Comparison of ENCODE assay signal across 17 cellular contexts in genomic region chr9:127654619-127655018, GRCh38. TPM values are rescaled to one million over a fixed set of nuclear protein-coding genes. Genes with fewer than 3 reads are reported as not detected.
DNase-seq lines count a peak whose midpoint lies in the region; ATAC-seq, FAIRE-seq and TF ChIP-seq lines count a peak whose summit lies in the region.
"Had no signal": no experiment of that assay in that cellular context is flagged by ENCODE, and none has a peak within 500 bp of the region (broad histone marks: within the 10 kb centered on the region; RNA-seq: fewer than 3 reads in every experiment).

No MANE protein-coding gene starts in this region.

- H3K9ac ChIP-seq in Karpas-422 (ENCODE audit: low read length) = no peak overlapping the region
- H3K9ac ChIP-seq in H1 (replicated peaks in 1 of 4; ENCODE audit: extremely low read depth in 1 of 4, low read depth in 3 of 4, low read length in 3 of 4) = no peak overlapping the region
- H3K9ac ChIP-seq in iPS-18a (ENCODE audit: low read length) = peak overlapping the region; percentile 14

- TF ChIP-seq POLR2A in H1 (IDR thresholded peaks at IDR 0.05; ENCODE audit: control extremely low read depth in 1 of 2, low read depth in 2 of 2, low read length in 2 of 2) = peak in 1 of 2 experiments; percentile 87; a peak in 2 of 3 replicates
- no peak for TF ChIP-seq POLR2A in heart left ventricle (IDR thresholded peaks at IDR 0.05)

- H2BK12ac ChIP-seq in H1 (ENCODE audit: low read depth, low read length) = 0 out of 2 replicates have a peak overlapping the region, but pooled peaks have one; percentile 5

- no peak overlapping the region for H3K14ac ChIP-seq in H1 (ENCODE audit: insufficient read length)

- H2BK120ac ChIP-seq in H1 (replicated peaks; ENCODE audit: low read depth, low read length) = no peak overlapping the region

- TF ChIP-seq CTCF in AG10803 (conservative IDR thresholded peaks at IDR 0.05; ENCODE audit: low read length) = no peak
- TF ChIP-seq CTCF in H1 (IDR thresholded peaks at IDR 0.05; ENCODE audit: control extremely low read depth in 1 of 3, insufficient read depth in 1 of 3, low read depth in 1 of 3, low read length in 3 of 3) = no peak
- no peak for TF ChIP-seq CTCF in heart left ventricle (IDR thresholded peaks at IDR 0.05)

- H3K9me3 ChIP-seq in Karpas-422 (ENCODE audit: low read length) (no peaks in the 10 kb centered on the region), H1 (ENCODE audit: insufficient read depth in 2 of 2, low read depth in 1 of 2, low read length in 1 of 2) (no peaks in the 10 kb centered on the region), iPS-18a (ENCODE audit: control insufficient read depth, low read depth, low read length) (no peaks in the 10 kb centered on the region), heart left ventricle (no peaks in the 10 kb centered on the region)
- H3K9me3 ChIP-seq: HAP-1 had no signal

- H2AK5ac ChIP-seq in H1 (ENCODE audit: low read depth, low read length) = no peak overlapping the region

- no peak overlapping the region; the same call in 1 of the 2 replicates for H3K18ac ChIP-seq in H1 (ENCODE audit: extremely low read depth, low read length)

- H3K36me3 ChIP-seq in Karpas-422 (ENCODE audit: insufficient read depth, low read length) (no peaks in the 10 kb centered on the region), H1 (ENCODE audit: control insufficient read depth in 2 of 4, insufficient read depth in 4 of 4, low read length in 3 of 4) (0 out of 8 replicates have a peak, but pooled peaks cover 0 to 4% (median 0%) of the 10 kb centered on the region in 4 experiments), iPS-18a (ENCODE audit: control insufficient read depth, low read depth, low read length) (peaks cover 2% of the 10 kb centered on the region), heart left ventricle (peaks cover 0 to 74% (median 26%) of the 10 kb centered on the region in 9 donors)

- DNase-seq in AG10803 (ENCODE audit: low read depth) (peak; percentile 78), Karpas-422 (peak; percentile 16), H1 (ENCODE audit: low read depth in 1 of 2, low spot score in 2 of 2) (no peak), Right ventricle myocardium inferior (ENCODE audit: missing footprints) (no peak), heart left ventricle (no peak), NCI-H1092 (lab: John Stamatoyannopoulos, UW) (no peak), UCSD-AML1 (lab: John Stamatoyannopoulos, UW; ENCODE audit: unreplicated experiment) (no peak)
- DNase-seq: CD4-positive, alpha-beta memory T cell; DND-41; NCI-H146; NCI-H2107; NCI-H69; NK-92 treated with Interleukin-12 subunit alpha and Interleukin-12 subunit beta, amount 100 ng/mL, for 24 hours; PC-3 had no signal

- no peak overlapping the region for H3K56ac ChIP-seq in H1 (replicated peaks; ENCODE audit: insufficient read length, low read depth, low read length)

- H3K4me3 ChIP-seq in AG10803 (ENCODE audit: low read length) = no peak overlapping the region
- no peak overlapping the region for H3K4me3 ChIP-seq in Karpas-422 (ENCODE audit: low read length)
- no peak overlapping the region for H3K4me3 ChIP-seq in H1 (ENCODE audit: extremely low read depth in 1 of 4, insufficient read depth in 2 of 4, low read depth in 3 of 4, low read length in 4 of 4)
- H3K4me3 ChIP-seq in iPS-18a (ENCODE audit: low read length) = no peak overlapping the region
- no peak overlapping the region for H3K4me3 ChIP-seq in heart left ventricle
- H3K4me3 ChIP-seq: HAP-1 had no signal

- intact Hi-C loops in Right ventricle myocardium inferior (cut with DNase I) = loop anchor here (5.0 kb wide), 1 partner anchor 42 kb away; the partner anchor contains the start of gene STXBP1
- intact Hi-C loops in heart left ventricle (cut with DNase I) = loop anchor here in 2 of 10 donors (5.0 to 10.0 kb wide), 3 partner anchors 38 to 283 kb away; partner anchors contain the start of gene DPM2 (in 1 of the 2)

- CTCF ChIA-PET in H1 (lab: Charles Lee; ENCODE audit: partially characterized antibody) = interaction anchor here (0.8 to 1.5 kb wide), 5 partner anchors 13 to 65 kb away, joined by 3 to 5 read pairs (median 3); no protein-coding TSS in a partner anchor

- H3K4me1 ChIP-seq in Karpas-422 (ENCODE audit: low read length) = no peaks in the 10 kb centered on the region
- peaks cover 0 to 25% (median 9%) of the 10 kb centered on the region in 4 experiments; a peak in 4 of 7 replicates for H3K4me1 ChIP-seq in H1 (replicated peaks in 1 of 4; ENCODE audit: control insufficient read depth in 3 of 4, insufficient read depth in 4 of 4, low read length in 3 of 4)
- peaks cover 29% of the 10 kb centered on the region for H3K4me1 ChIP-seq in iPS-18a (ENCODE audit: control insufficient read depth, low read depth, low read length)
- H3K4me1 ChIP-seq in heart left ventricle = peaks cover 0 to 10% (median 0%) of the 10 kb centered on the region in 12 donors
- H3K4me1 ChIP-seq: HAP-1 had no signal

- ATAC-seq in Right ventricle myocardium inferior (no peak), heart left ventricle (no peak)
- ATAC-seq: PC-3 had no signal

- peaks cover 2% of the 10 kb centered on the region; the same call in 1 of the 2 replicates for H3K23me2 ChIP-seq in H1 (ENCODE audit: low read depth, low read length)

- H4K8ac ChIP-seq in H1 (ENCODE audit: extremely low read depth, insufficient read depth, low read length) = no peak overlapping the region

- no peak overlapping the region for H3K4me2 ChIP-seq in Karpas-422 (ENCODE audit: low read depth, low read length, poor library complexity, severe bottlenecking)
- H3K4me2 ChIP-seq in H1 (ENCODE audit: insufficient read depth in 1 of 2, low read depth in 2 of 2, low read length in 2 of 2) = peak overlapping the region; percentile 35 to 49

- H3K27me3 ChIP-seq in Karpas-422 (ENCODE audit: low read length) (no peaks in the 10 kb centered on the region), H1 (replicated peaks in 1 of 4; ENCODE audit: control insufficient read depth in 3 of 4, extremely low read depth in 1 of 4, insufficient read depth in 3 of 4, low read length in 3 of 4) (no peaks in the 10 kb centered on the region), iPS-18a (ENCODE audit: control insufficient read depth, insufficient read depth, low read length) (no peaks in the 10 kb centered on the region), heart left ventricle (no peaks in the 10 kb centered on the region)

- POLR2A ChIA-PET in H1 (lab: Charles Lee; ENCODE audit: partially characterized antibody) = interaction anchor here (0.6 to 1.8 kb wide), 5 partner anchors 10 to 204 kb away, joined by 3 to 6 read pairs (median 4); partner anchors contain the start of genes LRSAM1 and RPL12

- H2BK15ac ChIP-seq in H1 (ENCODE audit: low read length) = no peak overlapping the region

- TF ChIP-seq RAD21 in H1 (IDR thresholded peaks at IDR 0.05 in 1 of 2, conservative IDR thresholded peaks at IDR 0.05 in 1 of 2; ENCODE audit: low read depth in 2 of 2, low read length in 2 of 2) = no peak

- H4K5ac ChIP-seq in H1 (ENCODE audit: insufficient read length, low read depth, low read length) = no peak overlapping the region

- peak overlapping the region; percentile 86 for H2BK5ac ChIP-seq in H1 (ENCODE audit: low read depth, low read length)

- H3K9me2 ChIP-seq in Karpas-422 (replicated peaks; ENCODE audit: insufficient read depth, low read length) = no peaks in the 10 kb centered on the region

- H4K20me1 ChIP-seq in Karpas-422 (ENCODE audit: insufficient read depth, low read depth, low read length) = no peaks in the 10 kb centered on the region
- no peaks in the 10 kb centered on the region for H4K20me1 ChIP-seq in H1 (replicated peaks in 1 of 2; ENCODE audit: control insufficient read depth in 1 of 2, insufficient read depth in 2 of 2, low read length in 2 of 2)

- H3K23ac ChIP-seq in H1 (ENCODE audit: insufficient read length) = no peak overlapping the region

- H2AFZ ChIP-seq in Karpas-422 (ENCODE audit: low read length) (no peak overlapping the region), H1 (ENCODE audit: low read length) (no peak overlapping the region)

- H4K91ac ChIP-seq in H1 (replicated peaks; ENCODE audit: insufficient read length, low read length) = no peak overlapping the region

- no peak overlapping the region for H3K27ac ChIP-seq in Karpas-422 (ENCODE audit: low read length)
- peak overlapping the region; percentile 9; the same call in 1 of the 2 replicates for H3K27ac ChIP-seq in H1 (ENCODE audit: low read depth, low read length)
- no peak overlapping the region for H3K27ac ChIP-seq in iPS-18a (ENCODE audit: low read length)
- no peak overlapping the region for H3K27ac ChIP-seq in heart left ventricle

- no peak overlapping the region for H3K4ac ChIP-seq in H1 (replicated peaks; ENCODE audit: insufficient read length, low read depth, low read length)

- TF ChIP-seq EP300 in H1 (IDR thresholded peaks at IDR 0.05; ENCODE audit: borderline replicate concordance in 1 of 2, low read depth in 2 of 2, low read length in 2 of 2) = no peak

- H2BK20ac ChIP-seq in H1 (ENCODE audit: low read length) = peak overlapping the region; percentile 52; the same call in 1 of the 2 replicates

- H3K79me1 ChIP-seq in H1 (ENCODE audit: low read depth, low read length) = no peaks in the 10 kb centered on the region; the same call in 1 of the 2 replicates

- WGBS in H1 (ENCODE audit: extremely low coverage in 1 of 2, insufficient coverage in 1 of 2, insufficient read length in 1 of 2, insufficient replicate concordance in 2 of 2, low coverage in 1 of 2, low lambda C conversion rate in 2 of 2, missing lambda C conversion rate in 1 of 2), 2 experiments = 17% methylated on average over 5 of the region's 5 CpGs; no CpG with 5 or more reads in 1 of the 2 experiments
- whole genome bisulfite sequencing in heart left ventricle, 4 donors = 78 to 88% (median 80%) methylated on average over 5 of the region's 5 CpGs

- FAIRE-seq in H1 (lab: Jason Lieb, UNC) = no peak
- FAIRE-seq: A204.1 had no signal

- H3K79me2 ChIP-seq in Karpas-422 (ENCODE audit: low read length) = no peaks in the 10 kb centered on the region
- H3K79me2 ChIP-seq in H1 (ENCODE audit: control insufficient read depth in 1 of 2, insufficient read depth in 2 of 2, low read length in 2 of 2) = no peaks in the 10 kb centered on the region

RNA-seq across cellular contexts. Expression of gene STXBP1, which starts 42.5 kb away (rescaled TPM):
- 3.1 and 3.6 TPM in 2 replicates for total RNA-seq in Karpas-422 (2014; rRNA removed; shearing (Covaris generic); ENCODE audit: low replicate concordance)
- 60.9 and 61.9 TPM in 2 replicates for total RNA-seq in H1 (2021; fragmentation: NEBNext Ultra II Directional; extraction: Animal tissue kit (Norgen Biotek cat#: 25700))
- polyA plus RNA-seq in H1 (2011; rRNA removed) (11.5 and 19.4 TPM in 2 replicates), heart left ventricle (10 to 100 TPM; 14.0 to 23.7 TPM)
- 13.9 TPM for polyA plus RNA-seq in H1 (2011; cell fraction: cytosol; rRNA removed)
- polyA plus RNA-seq in H1 (2011; cell fraction: nucleus; rRNA removed) = 31.3 TPM
- 23.3 to 29.4 TPM (median 26.6 TPM) in 4 replicates for polyA plus RNA-seq in H1 (2012, experiment 1 of 2)
- 17.5 TPM for polyA plus RNA-seq in H1 (2012, experiment 2 of 2)
- polyA plus RNA-seq in H1 (2013, experiment 1 of 2) = 37.3 TPM
- polyA plus RNA-seq in H1 (2013, experiment 2 of 2) = 37.1 TPM
- 21.8 and 25.2 TPM in 2 replicates for polyA minus RNA-seq in H1 (2011; rRNA and poly(A)+ RNA removed)
- 14.8 TPM for polyA minus RNA-seq in H1 (2011; cell fraction: cytosol; rRNA and poly(A)+ RNA removed)
- 18.2 TPM for polyA minus RNA-seq in H1 (2011; cell fraction: nucleus; rRNA and poly(A)+ RNA removed)
- total RNA-seq in Right ventricle myocardium inferior (51.5 TPM), heart left ventricle (100 to 1,000 TPM in 1 of 9 donors, 10 to 100 TPM in 8; 35.9 to 102 (median 50.2) TPM)

RNA-seq across cellular contexts. Expression of gene CFAP157, which starts 52.2 kb away (rescaled TPM):
- not detected in 2 replicates for total RNA-seq in Karpas-422 (2014; rRNA removed; shearing (Covaris generic); ENCODE audit: low replicate concordance)
- total RNA-seq in H1 (2021; fragmentation: NEBNext Ultra II Directional; extraction: Animal tissue kit (Norgen Biotek cat#: 25700)) = not detected in 2 replicates
- polyA plus RNA-seq in H1 (2011; rRNA removed) (0.05 TPM in 1 of 2 replicates, not detected in the other), heart left ventricle (under 1 TPM; 0.08 TPM)
- 0.03 TPM for polyA plus RNA-seq in H1 (2011; cell fraction: cytosol; rRNA removed)
- polyA plus RNA-seq in H1 (2011; cell fraction: nucleus; rRNA removed) = 0.17 TPM
- polyA plus RNA-seq in H1 (2012, experiment 1 of 2) = 1.1 to 1.8 TPM (median 1.4 TPM) in 4 replicates
- 0.62 TPM for polyA plus RNA-seq in H1 (2012, experiment 2 of 2)
- 0.06 TPM for polyA plus RNA-seq in H1 (2013, experiment 1 of 2)
- polyA plus RNA-seq in H1 (2013, experiment 2 of 2) = 0.02 TPM
- polyA minus RNA-seq in H1 (2011; rRNA and poly(A)+ RNA removed) = 0.06 TPM in 1 of 2 replicates, not detected in the other
- polyA minus RNA-seq in H1 (2011; cell fraction: cytosol; rRNA and poly(A)+ RNA removed) = not detected
- not detected for polyA minus RNA-seq in H1 (2011; cell fraction: nucleus; rRNA and poly(A)+ RNA removed)
- total RNA-seq in Right ventricle myocardium inferior (not detected), heart left ventricle (under 1 TPM in 2 of 9 donors, not detected in 7; 0.15 to 0.87 TPM)
- total RNA-seq: PC-3 had no signal

Comparison
In these comparisons a context has a peak if more than half of its experiments do, and no peak if none do; other contexts are left out.
1. DNase-seq: peak in AG10803 (single experiment) and Karpas-422 (single experiment); none in H1 (0 of 2), Right ventricle myocardium inferior (single experiment), heart left ventricle (0 of 5), NCI-H1092 (single experiment) and UCSD-AML1 (single experiment).